ENCODE assay signal across 1 cellular context in the genomic region with DNA sequence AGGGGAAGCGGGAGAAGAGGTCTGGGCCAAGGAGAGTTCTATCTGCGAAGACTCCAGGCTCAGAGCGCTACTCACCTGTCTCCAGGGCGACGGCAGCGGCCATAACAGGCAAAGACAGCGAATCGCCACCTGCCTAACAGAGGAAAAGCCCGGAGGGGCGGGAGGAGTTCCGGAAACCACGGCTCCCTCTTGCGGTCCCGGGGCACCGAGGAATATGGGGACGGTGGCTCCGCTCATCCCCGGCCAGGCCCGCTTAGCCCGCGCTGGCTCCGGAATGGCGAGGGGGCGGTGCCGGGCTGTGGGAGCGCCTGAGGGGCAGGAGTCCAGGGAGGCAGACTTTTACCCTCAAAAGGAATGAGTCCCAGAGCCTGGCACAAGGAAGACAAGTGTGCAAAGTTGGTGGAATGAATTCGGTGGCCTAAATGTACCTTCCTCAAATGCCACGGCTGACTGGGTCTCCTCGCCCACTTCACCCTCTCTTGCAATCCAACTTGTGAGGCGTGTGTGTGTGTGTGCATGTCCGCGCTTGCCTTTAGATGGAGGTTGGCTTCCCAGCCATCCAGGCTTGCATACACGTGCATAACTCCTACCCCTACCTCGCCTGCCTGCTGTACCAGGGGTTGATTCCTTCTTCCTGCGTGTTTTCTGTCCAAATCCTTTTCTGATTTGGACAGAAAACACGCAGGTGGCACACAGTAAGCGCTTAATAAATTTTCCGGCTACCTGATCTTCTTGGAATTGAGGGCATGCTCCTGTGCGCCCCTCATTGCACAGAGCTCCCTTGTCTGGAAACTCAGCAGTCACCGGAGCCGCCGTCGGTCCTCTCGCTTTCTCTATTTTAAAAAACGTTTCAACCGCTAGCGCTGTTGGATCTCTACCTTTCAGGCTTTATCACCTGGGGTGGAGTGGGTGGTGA.
TF ChIP-seq lines count a peak whose summit lies in the region.

No MANE protein-coding gene starts in this region.

TF ChIP-seq in GM23338, 12 proteins besides CTCF, POLR2A, EP300 and RAD21:
- TF ChIP-seq JUNB (IDR thresholded peaks at IDR 0.05; ENCODE audit: unreplicated experiment) (no peak), STAT1 (IDR thresholded peaks at IDR 0.05; ENCODE audit: unreplicated experiment) (no peak), EZH2 (IDR thresholded peaks at IDR 0.05; ENCODE audit: low read depth, unreplicated experiment) (peak; percentile 53), CREB1 (CRISPR knock-in tag; IDR thresholded peaks at IDR 0.05; ENCODE audit: low read depth) (no peak)
